ENCODE assay signal across 2 cellular contexts in genomic region chr4:150567070-150567469, GRCh38.
TF ChIP-seq lines count a peak whose summit lies in the region.

No MANE protein-coding gene starts in this region.

TF ChIP-seq in HepG2, 621 proteins besides CTCF, POLR2A, EP300 and RAD21:
- no peak for TF ChIP-seq RNF2 (conservative IDR thresholded peaks at IDR 0.05; ENCODE audit: low read depth)
- TF ChIP-seq CEBPB (IDR thresholded peaks at IDR 0.05; ENCODE audit: borderline replicate concordance, low read depth, low read length) = peak; percentile 42; the same call in 1 of the 2 replicates

TF ChIP-seq in K562, 482 proteins besides CTCF, POLR2A, EP300 and RAD21:
- TF ChIP-seq ESRRB (CRISPR knock-in tag; IDR thresholded peaks at IDR 0.05; ENCODE audit: borderline replicate concordance) = no peak
- no peak for TF ChIP-seq MXI1 (IDR thresholded peaks at IDR 0.05; ENCODE audit: low read depth, low read length)
- TF ChIP-seq RBM22 (IDR thresholded peaks at IDR 0.05; ENCODE audit: low read depth, low read length, poor library complexity, severe bottlenecking) = no peak
- TF ChIP-seq ZNF124 (CRISPR knock-in tag; IDR thresholded peaks at IDR 0.05) = no peak
- peak; percentile 59 for TF ChIP-seq CEBPB (tag; IDR thresholded peaks at IDR 0.05)
